In the genomic region with DNA sequence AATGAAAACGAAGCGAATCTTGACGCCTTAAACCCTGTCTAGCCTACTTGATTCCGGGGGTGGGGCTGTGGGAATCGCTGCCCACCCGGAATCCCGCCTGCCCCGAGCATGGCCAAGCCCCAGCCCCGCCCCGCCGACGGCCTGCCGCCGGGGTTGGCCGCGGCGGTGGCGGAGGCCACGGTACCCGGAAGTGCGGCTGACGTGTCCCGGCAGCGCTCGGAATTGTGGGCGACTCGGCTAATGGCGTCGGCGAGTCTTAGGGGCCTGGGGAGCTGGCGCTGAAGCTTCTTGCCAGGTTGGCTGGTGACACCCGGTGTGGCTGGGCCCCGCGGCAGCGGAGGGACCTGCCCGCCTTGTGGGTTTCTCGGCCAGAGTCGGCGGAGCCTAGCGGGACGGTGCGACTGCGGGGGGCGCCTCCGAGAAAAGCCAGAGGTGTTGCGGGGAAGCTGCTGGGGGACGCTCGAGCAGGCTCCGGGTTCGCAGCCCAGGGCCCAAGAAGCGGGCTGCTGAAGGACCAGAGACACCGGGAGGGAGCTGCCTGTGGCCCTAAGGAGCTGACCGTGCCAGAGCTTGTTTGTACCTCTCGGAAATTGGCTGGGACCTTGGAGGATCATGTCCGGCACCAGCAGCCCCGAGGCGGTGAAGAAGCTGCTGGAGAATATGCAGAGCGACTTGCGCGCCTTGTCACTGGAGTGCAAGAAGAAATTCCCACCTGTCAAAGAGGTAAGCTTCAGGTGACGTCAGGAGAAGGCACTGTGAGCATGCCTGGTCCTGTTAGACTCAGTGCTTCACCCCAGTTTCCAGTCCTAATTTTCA, we compare ENCODE assay signal across 1 cellular context.
TF ChIP-seq lines count a peak whose summit lies in the region.

A gene with protein sequence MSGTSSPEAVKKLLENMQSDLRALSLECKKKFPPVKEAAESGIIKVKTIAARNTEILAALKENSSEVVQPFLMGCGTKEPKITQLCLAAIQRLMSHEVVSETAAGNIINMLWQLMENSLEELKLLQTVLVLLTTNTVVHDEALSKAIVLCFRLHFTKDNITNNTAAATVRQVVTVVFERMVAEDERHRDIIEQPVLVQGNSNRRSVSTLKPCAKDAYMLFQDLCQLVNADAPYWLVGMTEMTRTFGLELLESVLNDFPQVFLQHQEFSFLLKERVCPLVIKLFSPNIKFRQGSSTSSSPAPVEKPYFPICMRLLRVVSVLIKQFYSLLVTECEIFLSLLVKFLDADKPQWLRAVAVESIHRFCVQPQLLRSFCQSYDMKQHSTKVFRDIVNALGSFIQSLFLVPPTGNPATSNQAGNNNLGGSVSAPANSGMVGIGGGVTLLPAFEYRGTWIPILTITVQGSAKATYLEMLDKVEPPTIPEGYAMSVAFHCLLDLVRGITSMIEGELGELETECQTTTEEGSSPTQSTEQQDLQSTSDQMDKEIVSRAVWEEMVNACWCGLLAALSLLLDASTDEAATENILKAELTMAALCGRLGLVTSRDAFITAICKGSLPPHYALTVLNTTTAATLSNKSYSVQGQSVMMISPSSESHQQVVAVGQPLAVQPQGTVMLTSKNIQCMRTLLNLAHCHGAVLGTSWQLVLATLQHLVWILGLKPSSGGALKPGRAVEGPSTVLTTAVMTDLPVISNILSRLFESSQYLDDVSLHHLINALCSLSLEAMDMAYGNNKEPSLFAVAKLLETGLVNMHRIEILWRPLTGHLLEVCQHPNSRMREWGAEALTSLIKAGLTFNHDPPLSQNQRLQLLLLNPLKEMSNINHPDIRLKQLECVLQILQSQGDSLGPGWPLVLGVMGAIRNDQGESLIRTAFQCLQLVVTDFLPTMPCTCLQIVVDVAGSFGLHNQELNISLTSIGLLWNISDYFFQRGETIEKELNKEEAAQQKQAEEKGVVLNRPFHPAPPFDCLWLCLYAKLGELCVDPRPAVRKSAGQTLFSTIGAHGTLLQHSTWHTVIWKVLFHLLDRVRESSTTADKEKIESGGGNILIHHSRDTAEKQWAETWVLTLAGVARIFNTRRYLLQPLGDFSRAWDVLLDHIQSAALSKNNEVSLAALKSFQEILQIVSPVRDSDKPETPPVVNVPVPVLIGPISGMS (N-terminal part only) (plus strand): TSS at position 231 of the 816 bp plus-strand sequence. CDS start 382 bp downstream, at position 613.

TF ChIP-seq in HepG2, 621 proteins besides CTCF, POLR2A, EP300 and RAD21 (continued from another document):
- TF ChIP-seq, protein P1, sequence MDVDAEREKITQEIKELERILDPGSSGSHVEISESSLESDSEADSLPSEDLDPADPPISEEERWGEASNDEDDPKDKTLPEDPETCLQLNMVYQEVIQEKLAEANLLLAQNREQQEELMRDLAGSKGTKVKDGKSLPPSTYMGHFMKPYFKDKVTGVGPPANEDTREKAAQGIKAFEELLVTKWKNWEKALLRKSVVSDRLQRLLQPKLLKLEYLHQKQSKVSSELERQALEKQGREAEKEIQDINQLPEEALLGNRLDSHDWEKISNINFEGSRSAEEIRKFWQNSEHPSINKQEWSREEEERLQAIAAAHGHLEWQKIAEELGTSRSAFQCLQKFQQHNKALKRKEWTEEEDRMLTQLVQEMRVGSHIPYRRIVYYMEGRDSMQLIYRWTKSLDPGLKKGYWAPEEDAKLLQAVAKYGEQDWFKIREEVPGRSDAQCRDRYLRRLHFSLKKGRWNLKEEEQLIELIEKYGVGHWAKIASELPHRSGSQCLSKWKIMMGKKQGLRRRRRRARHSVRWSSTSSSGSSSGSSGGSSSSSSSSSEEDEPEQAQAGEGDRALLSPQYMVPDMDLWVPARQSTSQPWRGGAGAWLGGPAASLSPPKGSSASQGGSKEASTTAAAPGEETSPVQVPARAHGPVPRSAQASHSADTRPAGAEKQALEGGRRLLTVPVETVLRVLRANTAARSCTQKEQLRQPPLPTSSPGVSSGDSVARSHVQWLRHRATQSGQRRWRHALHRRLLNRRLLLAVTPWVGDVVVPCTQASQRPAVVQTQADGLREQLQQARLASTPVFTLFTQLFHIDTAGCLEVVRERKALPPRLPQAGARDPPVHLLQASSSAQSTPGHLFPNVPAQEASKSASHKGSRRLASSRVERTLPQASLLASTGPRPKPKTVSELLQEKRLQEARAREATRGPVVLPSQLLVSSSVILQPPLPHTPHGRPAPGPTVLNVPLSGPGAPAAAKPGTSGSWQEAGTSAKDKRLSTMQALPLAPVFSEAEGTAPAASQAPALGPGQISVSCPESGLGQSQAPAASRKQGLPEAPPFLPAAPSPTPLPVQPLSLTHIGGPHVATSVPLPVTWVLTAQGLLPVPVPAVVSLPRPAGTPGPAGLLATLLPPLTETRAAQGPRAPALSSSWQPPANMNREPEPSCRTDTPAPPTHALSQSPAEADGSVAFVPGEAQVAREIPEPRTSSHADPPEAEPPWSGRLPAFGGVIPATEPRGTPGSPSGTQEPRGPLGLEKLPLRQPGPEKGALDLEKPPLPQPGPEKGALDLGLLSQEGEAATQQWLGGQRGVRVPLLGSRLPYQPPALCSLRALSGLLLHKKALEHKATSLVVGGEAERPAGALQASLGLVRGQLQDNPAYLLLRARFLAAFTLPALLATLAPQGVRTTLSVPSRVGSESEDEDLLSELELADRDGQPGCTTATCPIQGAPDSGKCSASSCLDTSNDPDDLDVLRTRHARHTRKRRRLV (CRISPR knock-in tag; IDR thresholded peaks at IDR 0.05), result 0 out of 2 replicates have a peak, but pooled peaks have one; percentile 27
- TF ChIP-seq ZEB1 (IDR thresholded peaks at IDR 0.05; ENCODE audit: insufficient replicate concordance, low read depth), result no peak
- TF ChIP-seq GATAD1 (CRISPR knock-in tag; IDR thresholded peaks at IDR 0.05), result peak; percentile 91
- TF ChIP-seq, protein P2, sequence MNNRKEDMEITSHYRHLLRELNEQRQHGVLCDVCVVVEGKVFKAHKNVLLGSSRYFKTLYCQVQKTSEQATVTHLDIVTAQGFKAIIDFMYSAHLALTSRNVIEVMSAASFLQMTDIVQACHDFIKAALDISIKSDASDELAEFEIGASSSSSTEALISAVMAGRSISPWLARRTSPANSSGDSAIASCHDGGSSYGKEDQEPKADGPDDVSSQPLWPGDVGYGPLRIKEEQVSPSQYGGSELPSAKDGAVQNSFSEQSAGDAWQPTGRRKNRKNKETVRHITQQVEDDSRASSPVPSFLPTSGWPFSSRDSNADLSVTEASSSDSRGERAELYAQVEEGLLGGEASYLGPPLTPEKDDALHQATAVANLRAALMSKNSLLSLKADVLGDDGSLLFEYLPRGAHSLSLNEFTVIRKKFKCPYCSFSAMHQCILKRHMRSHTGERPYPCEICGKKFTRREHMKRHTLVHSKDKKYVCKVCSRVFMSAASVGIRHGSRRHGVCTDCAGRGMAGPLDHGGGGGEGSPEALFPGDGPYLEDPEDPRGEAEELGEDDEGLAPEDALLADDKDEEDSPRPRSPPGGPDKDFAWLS (CRISPR knock-in tag; IDR thresholded peaks at IDR 0.05; ENCODE audit: borderline replicate concordance), result no peak
- 0 out of 2 replicates have a peak, but pooled peaks have one; percentile 32 for TF ChIP-seq ZNF235 (CRISPR knock-in tag; IDR thresholded peaks at IDR 0.05; ENCODE audit: borderline replicate concordance)
- TF ChIP-seq SALL1 (CRISPR knock-in tag; IDR thresholded peaks at IDR 0.05), result peak; percentile 73
- TF ChIP-seq KLF16 (CRISPR knock-in tag; IDR thresholded peaks at IDR 0.05), result peak in 1 of 2 experiments; percentile 85; a peak in 2 of 4 replicates
- TF ChIP-seq SRY (CRISPR knock-in tag; IDR thresholded peaks at IDR 0.05), result peak; percentile 89; the same call in 1 of the 2 replicates
- TF ChIP-seq MEIS1 (CRISPR knock-in tag; IDR thresholded peaks at IDR 0.05; ENCODE audit: borderline replicate concordance), result peak; percentile 55; the same call in 1 of the 2 replicates
- peak; percentile 58; the same call in 1 of the 2 replicates for TF ChIP-seq ETV5 (CRISPR knock-in tag; IDR thresholded peaks at IDR 0.05; ENCODE audit: borderline replicate concordance)
- TF ChIP-seq ZNF572 (CRISPR knock-in tag; IDR thresholded peaks at IDR 0.05), result 0 out of 2 replicates have a peak, but pooled peaks have one; percentile 28
- TF ChIP-seq ZNF75D (CRISPR knock-in tag; IDR thresholded peaks at IDR 0.05; ENCODE audit: borderline replicate concordance), result no peak
- TF ChIP-seq, protein P3, sequence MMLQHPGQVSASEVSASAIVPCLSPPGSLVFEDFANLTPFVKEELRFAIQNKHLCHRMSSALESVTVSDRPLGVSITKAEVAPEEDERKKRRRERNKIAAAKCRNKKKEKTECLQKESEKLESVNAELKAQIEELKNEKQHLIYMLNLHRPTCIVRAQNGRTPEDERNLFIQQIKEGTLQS (CRISPR knock-in tag; IDR thresholded peaks at IDR 0.05), result peak; percentile 36
- TF ChIP-seq, protein P4, sequence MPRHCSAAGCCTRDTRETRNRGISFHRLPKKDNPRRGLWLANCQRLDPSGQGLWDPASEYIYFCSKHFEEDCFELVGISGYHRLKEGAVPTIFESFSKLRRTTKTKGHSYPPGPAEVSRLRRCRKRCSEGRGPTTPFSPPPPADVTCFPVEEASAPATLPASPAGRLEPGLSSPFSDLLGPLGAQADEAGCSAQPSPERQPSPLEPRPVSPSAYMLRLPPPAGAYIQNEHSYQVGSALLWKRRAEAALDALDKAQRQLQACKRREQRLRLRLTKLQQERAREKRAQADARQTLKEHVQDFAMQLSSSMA (CRISPR knock-in tag; IDR thresholded peaks at IDR 0.05), result no peak
- TF ChIP-seq, protein P5, sequence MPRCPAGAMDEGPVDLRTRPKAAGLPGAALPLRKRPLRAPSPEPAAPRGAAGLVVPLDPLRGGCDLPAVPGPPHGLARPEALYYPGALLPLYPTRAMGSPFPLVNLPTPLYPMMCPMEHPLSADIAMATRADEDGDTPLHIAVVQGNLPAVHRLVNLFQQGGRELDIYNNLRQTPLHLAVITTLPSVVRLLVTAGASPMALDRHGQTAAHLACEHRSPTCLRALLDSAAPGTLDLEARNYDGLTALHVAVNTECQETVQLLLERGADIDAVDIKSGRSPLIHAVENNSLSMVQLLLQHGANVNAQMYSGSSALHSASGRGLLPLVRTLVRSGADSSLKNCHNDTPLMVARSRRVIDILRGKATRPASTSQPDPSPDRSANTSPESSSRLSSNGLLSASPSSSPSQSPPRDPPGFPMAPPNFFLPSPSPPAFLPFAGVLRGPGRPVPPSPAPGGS (CRISPR knock-in tag; IDR thresholded peaks at IDR 0.05), result peak; percentile 89; the same call in 1 of the 2 replicates
- 0 out of 2 replicates have a peak, but pooled peaks have one; percentile 61 for TF ChIP-seq CCDC6 (CRISPR knock-in tag; IDR thresholded peaks at IDR 0.05)
- TF ChIP-seq POLR2G (IDR thresholded peaks at IDR 0.05; ENCODE audit: low read depth, low read length), result peak; percentile 90
- TF ChIP-seq MED13 (CRISPR knock-in tag; IDR thresholded peaks at IDR 0.05), result peak; percentile 56; the same call in 1 of the 2 replicates
- TF ChIP-seq ZNF253 (CRISPR knock-in tag; IDR thresholded peaks at IDR 0.05; ENCODE audit: borderline replicate concordance), result peak; percentile 51; the same call in 1 of the 2 replicates
- peak; percentile 77 for TF ChIP-seq GABPA (IDR thresholded peaks at IDR 0.05; ENCODE audit: low read depth, low read length)
- TF ChIP-seq GABPA (CRISPR knock-in tag; IDR thresholded peaks at IDR 0.05; ENCODE audit: low read depth), result peak; percentile 82
- 0 out of 2 replicates have a peak, but pooled peaks have one; percentile 25 for TF ChIP-seq ZBTB38 (CRISPR knock-in tag; IDR thresholded peaks at IDR 0.05)
- TF ChIP-seq ZNF12 (CRISPR knock-in tag; IDR thresholded peaks at IDR 0.05), result peak; percentile 19; the same call in 1 of the 2 replicates
- TF ChIP-seq GPN1 (CRISPR knock-in tag; IDR thresholded peaks at IDR 0.05; ENCODE audit: borderline replicate concordance), result no peak
